Comparison of ENCODE assay signal across 1 cellular context in the genomic region with DNA sequence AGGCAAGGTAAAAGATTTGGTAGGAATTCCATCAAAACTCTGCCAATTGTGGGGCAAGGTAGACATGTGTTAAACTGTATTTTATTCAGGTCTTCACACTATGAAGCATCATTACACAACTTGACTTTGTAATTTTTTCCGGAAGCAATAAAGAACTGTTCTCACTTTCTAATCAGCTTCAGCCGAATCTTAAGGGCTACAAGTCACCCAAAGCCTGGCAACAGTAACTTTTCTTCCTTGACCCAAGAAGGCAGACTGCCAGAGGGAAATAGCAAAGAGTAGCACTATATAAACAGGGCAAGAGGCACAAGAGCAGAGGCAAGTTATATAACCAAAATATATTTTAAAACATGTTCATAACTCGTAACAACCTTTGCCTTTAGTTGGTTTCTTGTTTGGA.
A peak's percentile ranks its signal among the peaks of the same experiment; 100 is the strongest.
TF ChIP-seq lines count a peak whose summit lies in the region.

No MANE protein-coding gene starts in this region.

TF ChIP-seq in K562, 482 proteins besides CTCF, POLR2A, EP300 and RAD21 (continued from another document):
- TF ChIP-seq, protein P1, sequence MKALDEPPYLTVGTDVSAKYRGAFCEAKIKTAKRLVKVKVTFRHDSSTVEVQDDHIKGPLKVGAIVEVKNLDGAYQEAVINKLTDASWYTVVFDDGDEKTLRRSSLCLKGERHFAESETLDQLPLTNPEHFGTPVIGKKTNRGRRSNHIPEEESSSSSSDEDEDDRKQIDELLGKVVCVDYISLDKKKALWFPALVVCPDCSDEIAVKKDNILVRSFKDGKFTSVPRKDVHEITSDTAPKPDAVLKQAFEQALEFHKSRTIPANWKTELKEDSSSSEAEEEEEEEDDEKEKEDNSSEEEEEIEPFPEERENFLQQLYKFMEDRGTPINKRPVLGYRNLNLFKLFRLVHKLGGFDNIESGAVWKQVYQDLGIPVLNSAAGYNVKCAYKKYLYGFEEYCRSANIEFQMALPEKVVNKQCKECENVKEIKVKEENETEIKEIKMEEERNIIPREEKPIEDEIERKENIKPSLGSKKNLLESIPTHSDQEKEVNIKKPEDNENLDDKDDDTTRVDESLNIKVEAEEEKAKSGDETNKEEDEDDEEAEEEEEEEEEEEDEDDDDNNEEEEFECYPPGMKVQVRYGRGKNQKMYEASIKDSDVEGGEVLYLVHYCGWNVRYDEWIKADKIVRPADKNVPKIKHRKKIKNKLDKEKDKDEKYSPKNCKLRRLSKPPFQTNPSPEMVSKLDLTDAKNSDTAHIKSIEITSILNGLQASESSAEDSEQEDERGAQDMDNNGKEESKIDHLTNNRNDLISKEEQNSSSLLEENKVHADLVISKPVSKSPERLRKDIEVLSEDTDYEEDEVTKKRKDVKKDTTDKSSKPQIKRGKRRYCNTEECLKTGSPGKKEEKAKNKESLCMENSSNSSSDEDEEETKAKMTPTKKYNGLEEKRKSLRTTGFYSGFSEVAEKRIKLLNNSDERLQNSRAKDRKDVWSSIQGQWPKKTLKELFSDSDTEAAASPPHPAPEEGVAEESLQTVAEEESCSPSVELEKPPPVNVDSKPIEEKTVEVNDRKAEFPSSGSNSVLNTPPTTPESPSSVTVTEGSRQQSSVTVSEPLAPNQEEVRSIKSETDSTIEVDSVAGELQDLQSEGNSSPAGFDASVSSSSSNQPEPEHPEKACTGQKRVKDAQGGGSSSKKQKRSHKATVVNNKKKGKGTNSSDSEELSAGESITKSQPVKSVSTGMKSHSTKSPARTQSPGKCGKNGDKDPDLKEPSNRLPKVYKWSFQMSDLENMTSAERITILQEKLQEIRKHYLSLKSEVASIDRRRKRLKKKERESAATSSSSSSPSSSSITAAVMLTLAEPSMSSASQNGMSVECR (CRISPR knock-in tag; IDR thresholded peaks at IDR 0.05): no peak
- 0 out of 2 replicates have a peak, but pooled peaks have one; percentile 9 for TF ChIP-seq NFIC (IDR thresholded peaks at IDR 0.05)
- TF ChIP-seq, protein P2, sequence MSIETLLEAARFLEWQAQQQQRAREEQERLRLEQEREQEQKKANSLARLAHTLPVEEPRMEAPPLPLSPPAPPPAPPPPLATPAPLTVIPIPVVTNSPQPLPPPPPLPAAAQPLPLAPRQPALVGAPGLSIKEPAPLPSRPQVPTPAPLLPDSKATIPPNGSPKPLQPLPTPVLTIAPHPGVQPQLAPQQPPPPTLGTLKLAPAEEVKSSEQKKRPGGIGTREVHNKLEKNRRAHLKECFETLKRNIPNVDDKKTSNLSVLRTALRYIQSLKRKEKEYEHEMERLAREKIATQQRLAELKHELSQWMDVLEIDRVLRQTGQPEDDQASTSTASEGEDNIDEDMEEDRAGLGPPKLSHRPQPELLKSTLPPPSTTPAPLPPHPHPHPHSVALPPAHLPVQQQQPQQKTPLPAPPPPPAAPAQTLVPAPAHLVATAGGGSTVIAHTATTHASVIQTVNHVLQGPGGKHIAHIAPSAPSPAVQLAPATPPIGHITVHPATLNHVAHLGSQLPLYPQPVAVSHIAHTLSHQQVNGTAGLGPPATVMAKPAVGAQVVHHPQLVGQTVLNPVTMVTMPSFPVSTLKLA (conservative IDR thresholded peaks at IDR 0.05): 0 out of 4 replicates have a peak, but pooled peaks of 1 of the 2 experiments have one; percentile 11
- no peak for TF ChIP-seq TEAD2 (tag; IDR thresholded peaks at IDR 0.05)
- no peak for TF ChIP-seq ZNF717 (CRISPR knock-in tag; IDR thresholded peaks at IDR 0.05)
- TF ChIP-seq POLR2H (tag; IDR thresholded peaks at IDR 0.05; ENCODE audit: low read depth): 0 out of 2 replicates have a peak, but pooled peaks have one; percentile 26
